Comparison of ENCODE assay signal across 2 cellular contexts in the genomic region with DNA sequence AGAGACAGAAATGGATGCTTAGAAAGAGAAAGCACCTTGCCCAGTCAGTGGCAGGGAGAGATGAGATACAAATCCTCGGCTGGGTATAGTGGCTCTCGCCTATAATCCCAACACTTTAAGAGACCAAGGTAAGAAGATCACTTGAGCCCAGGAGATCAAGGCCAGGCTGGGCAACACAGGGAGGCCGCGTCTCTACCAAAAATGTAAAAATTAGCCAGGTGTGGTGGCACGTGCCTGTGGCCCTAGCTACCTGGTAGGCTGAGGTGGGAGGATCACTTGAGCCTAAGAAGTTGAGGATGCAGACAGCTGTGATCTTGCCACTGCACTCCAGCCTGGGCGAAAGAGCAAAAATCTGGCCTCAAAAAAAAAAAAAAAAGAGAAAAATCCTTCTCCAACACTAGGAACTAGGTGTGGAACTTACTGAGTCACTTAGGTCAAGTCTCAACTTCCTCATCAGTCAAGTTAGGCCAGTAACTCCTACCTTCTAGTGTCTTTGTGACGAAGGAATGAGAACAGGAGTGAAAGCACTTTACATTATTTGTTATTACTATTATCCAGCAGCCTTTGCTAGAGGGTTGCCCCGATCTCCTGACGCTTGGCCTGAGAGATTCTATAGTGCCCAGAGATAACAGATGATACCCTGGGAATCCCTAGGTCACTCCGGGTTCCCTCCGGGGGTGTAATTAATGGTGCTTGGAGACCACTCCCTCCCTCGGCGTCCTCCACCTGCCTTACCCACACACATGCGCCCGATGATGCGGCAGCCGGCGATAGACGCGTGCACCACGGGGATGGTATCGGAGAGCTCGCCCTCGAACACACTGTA.
TF ChIP-seq lines count a peak whose summit lies in the region.

No MANE protein-coding gene starts in this region.

TF ChIP-seq in IMR-90, 13 proteins besides CTCF, POLR2A, EP300 and RAD21:
- no peak for TF ChIP-seq NFE2L2 (IDR thresholded peaks at IDR 0.05; ENCODE audit: low read depth, low read length)

TF ChIP-seq in liver, 16 proteins besides CTCF, POLR2A, EP300 and RAD21:
- TF ChIP-seq ATF3 (IDR thresholded peaks at IDR 0.05) (no peak), RXRA (IDR thresholded peaks at IDR 0.05) (no peak), NR2F2 (IDR thresholded peaks at IDR 0.05) (no peak)
